In genomic region chr12:8609061-8609570, GRCh38 we compare ENCODE assay signal across 8 cellular contexts. TPM values are rescaled to one million over a fixed set of nuclear protein-coding genes. Genes with fewer than 3 reads are reported as not detected.
DNase-seq lines count a peak whose midpoint lies in the region; ATAC-seq lines count a peak whose summit lies in the region.

No MANE protein-coding gene starts in this region.

- no peak for ATAC-seq in GM19397 (IDR thresholded peaks at IDR 0.05; ENCODE audit: unreplicated experiment)

- H3K4me1 Mint-ChIP-seq in T-helper 1 cell treated with Interleukin-12 subunit alpha and Interleukin-12 subunit beta and Interleukin-4 antibody, amounts not matched to agents 30 μg/mL and 1 μg/mL, for 36 hours (ENCODE audit: low read depth), result peaks cover 5% of the 10 kb centered on the region

- DNase-seq in T-helper 1 cell, result no peak
- DNase-seq in HuH-7 (ENCODE audit: low spot score), result peak; percentile 60
- DNase-seq in SK-MEL-5 (ENCODE audit: low read depth, low spot score), result peak; percentile 78
- DNase-seq in fibroblast of gingiva (ENCODE audit: low read depth), result peak; percentile 11
- DNase-seq in non-pigmented ciliary epithelial cell (ENCODE audit: low read depth), result peak; percentile 23
- no peak for DNase-seq in ecto neural progenitor cell (ENCODE audit: low spot score)

- no peaks in the 10 kb centered on the region for H3K9me3 Mint-ChIP-seq in T-helper 1 cell treated with Interleukin-12 subunit alpha and Interleukin-12 subunit beta and Interleukin-4 antibody, amounts not matched to agents 30 μg/mL and 1 μg/mL, for 36 hours

- in situ Hi-C loops in SK-MEL-5 (cut with HindIII; ENCODE audit: low pct_unique_long_range_greater_than_20kb, low sequenced_read_pairs), result no loop called here

- peak overlapping the region; percentile 57 for H3K4me3 Mint-ChIP-seq in T-helper 1 cell treated with Interleukin-12 subunit alpha and Interleukin-12 subunit beta and Interleukin-4 antibody, amounts not matched to agents 30 μg/mL and 1 μg/mL, for 36 hours

- peaks cover 36% of the 10 kb centered on the region for H3K27me3 Mint-ChIP-seq in T-helper 1 cell treated with Interleukin-12 subunit alpha and Interleukin-12 subunit beta and Interleukin-4 antibody, amounts not matched to agents 30 μg/mL and 1 μg/mL, for 36 hours (ENCODE audit: low read depth)

- H3K27ac Mint-ChIP-seq in T-helper 1 cell treated with Interleukin-12 subunit alpha and Interleukin-12 subunit beta and Interleukin-4 antibody, amounts not matched to agents 30 μg/mL and 1 μg/mL, for 36 hours, result no peak overlapping the region

- no peaks in the 10 kb centered on the region for H3K36me3 Mint-ChIP-seq in T-helper 1 cell treated with Interleukin-12 subunit alpha and Interleukin-12 subunit beta and Interleukin-4 antibody, amounts not matched to agents 30 μg/mL and 1 μg/mL, for 36 hours (ENCODE audit: low read depth)

RNA-seq across cellular contexts. Expression of gene AICDA, which starts 3.5 kb away (rescaled TPM):
- total RNA-seq in SK-MEL-5 (2014; rRNA removed; shearing (Covaris generic)), result 0.24 and 1.1 TPM in 2 replicates
- polyA plus RNA-seq in SK-MEL-5 (2015; cell fraction: cytosol; rRNA removed), result not detected in 2 replicates
- not detected in 2 replicates for polyA plus RNA-seq in SK-MEL-5 (2015; cell fraction: nucleus; rRNA removed)

RNA-seq across cellular contexts. Expression of gene MFAP5, which starts 53.5 kb away (rescaled TPM):
- not detected in 2 replicates for total RNA-seq in SK-MEL-5 (2014; rRNA removed; shearing (Covaris generic))
- 0.07 TPM in 1 of 2 replicates, not detected in the other for polyA plus RNA-seq in SK-MEL-5 (2015; cell fraction: cytosol; rRNA removed)
- polyA plus RNA-seq in SK-MEL-5 (2015; cell fraction: nucleus; rRNA removed), result not detected in 2 replicates

Comparison
In these comparisons a context has a peak if more than half of its experiments do, and no peak if none do; other contexts are left out.
1. DNase-seq: peak in HuH-7 (single experiment), SK-MEL-5 (single experiment), fibroblast of gingiva (single experiment) and non-pigmented ciliary epithelial cell (single experiment); none in T-helper 1 cell (0 of 5) and ecto neural progenitor cell (single experiment).